ENCODE assay signal across 8 cellular contexts in the genomic region with DNA sequence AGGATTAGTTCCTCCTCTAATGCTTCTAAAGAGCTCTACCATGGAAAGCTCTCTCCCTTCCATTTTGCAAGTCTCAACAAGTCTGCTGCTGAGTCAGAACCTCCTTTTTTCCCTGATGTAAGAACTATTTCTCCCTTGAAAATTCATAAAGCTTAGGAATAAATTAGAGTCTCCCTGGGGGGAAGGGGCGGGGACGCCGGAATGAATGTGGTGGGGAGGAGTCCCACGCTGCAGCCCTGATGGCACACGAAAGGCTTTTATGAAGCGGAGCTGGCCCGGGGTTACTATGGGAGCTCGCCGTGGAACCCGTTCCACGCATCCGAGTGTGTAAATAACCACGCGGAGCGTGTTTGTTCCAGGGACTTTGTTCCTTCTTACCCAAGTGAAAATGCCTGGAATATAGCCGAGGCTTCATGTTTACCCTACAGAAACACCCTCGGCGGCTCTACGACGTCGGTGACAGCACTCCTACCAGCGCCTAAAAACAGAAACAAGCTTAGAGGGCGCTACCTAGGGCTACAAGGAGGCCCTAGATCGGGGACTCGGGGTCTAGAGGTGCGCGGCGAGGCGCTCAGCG. TPM values are rescaled to one million over a fixed set of nuclear protein-coding genes. Genes with fewer than 3 reads are reported as not detected.
DNase-seq lines count a peak whose midpoint lies in the region; ATAC-seq and TF ChIP-seq lines count a peak whose summit lies in the region.

No MANE protein-coding gene starts in this region.

- 0 out of 2 replicates have a peak overlapping the region, but pooled peaks have one; percentile 25 for H3K27ac Mint-ChIP-seq in WTC11

- peaks cover 4% of the 10 kb centered on the region; the same call in 1 of the 2 replicates for H3K9me3 Mint-ChIP-seq in WTC11

- CTCF ChIA-PET in WTC11 (lab: Charles Lee) = interaction anchor here (0.6 to 1.4 kb wide), 6 partner anchors 8 to 1347 kb away, joined by 3 to 5 read pairs (median 4); no protein-coding TSS in a partner anchor

- TF ChIP-seq CTCF in WTC11 (IDR thresholded peaks at IDR 0.05) = no peak
- TF ChIP-seq CTCF in choroid plexus epithelial cell (conservative IDR thresholded peaks at IDR 0.05; ENCODE audit: low read depth, low read length) = peak; percentile 29

- no peaks in the 10 kb centered on the region for H3K36me3 Mint-ChIP-seq in WTC11

- H3K4me3 ChIP-seq in choroid plexus epithelial cell (ENCODE audit: low read depth, low read length) = peak overlapping the region; percentile 85

- H3K4me3 Mint-ChIP-seq in WTC11 = peak overlapping the region; percentile 80

- peak; percentile 9 for ATAC-seq in HG02571 (IDR thresholded peaks at IDR 0.05; ENCODE audit: unreplicated experiment)
- ATAC-seq in WTC11 = peak; percentile 30

- peaks cover 18% of the 10 kb centered on the region for H3K27me3 Mint-ChIP-seq in WTC11 (ENCODE audit: low read depth)

- DNase-seq in DMS153 (lab: John Stamatoyannopoulos, UW) = peak; percentile 24
- no peak for DNase-seq in DMS153 treated with DMSO at 0.1 percent for 48 hours (lab: John Stamatoyannopoulos, UW; ENCODE audit: unreplicated experiment)
- peak; percentile 63 for DNase-seq in MV-4-11 (lab: John Stamatoyannopoulos, UW)
- DNase-seq in WTC11 (ENCODE audit: low spot score) = peak; percentile 48
- peak; percentile 96 for DNase-seq in choroid plexus epithelial cell (ENCODE audit: low read depth)
- DNase-seq in kidney tubule cell (ENCODE audit: low spot score) = peak; percentile 91
- DNase-seq in stimulated activated CD4-positive, alpha-beta T cell treated with anti-CD3 and anti-CD28 coated beads, Interleukin-15, amount 100 ng/mL, for 1 hour (ENCODE audit: low read depth in 1 of 2, low spot score in 1 of 2) = peak; percentile 6 to 17

- POLR2A ChIA-PET in WTC11 (lab: Charles Lee) = interaction anchor here (1.0 kb wide), 1 partner anchor 15 kb away, joined by 3 read pairs; no protein-coding TSS in a partner anchor

- peaks cover 24% of the 10 kb centered on the region for H3K4me1 Mint-ChIP-seq in WTC11

TF ChIP-seq in WTC11, 78 proteins besides CTCF, POLR2A, EP300 and RAD21:
- no peak for TF ChIP-seq CREB1 (CRISPR knock-in tag; IDR thresholded peaks at IDR 0.05)
- TF ChIP-seq, protein P1, sequence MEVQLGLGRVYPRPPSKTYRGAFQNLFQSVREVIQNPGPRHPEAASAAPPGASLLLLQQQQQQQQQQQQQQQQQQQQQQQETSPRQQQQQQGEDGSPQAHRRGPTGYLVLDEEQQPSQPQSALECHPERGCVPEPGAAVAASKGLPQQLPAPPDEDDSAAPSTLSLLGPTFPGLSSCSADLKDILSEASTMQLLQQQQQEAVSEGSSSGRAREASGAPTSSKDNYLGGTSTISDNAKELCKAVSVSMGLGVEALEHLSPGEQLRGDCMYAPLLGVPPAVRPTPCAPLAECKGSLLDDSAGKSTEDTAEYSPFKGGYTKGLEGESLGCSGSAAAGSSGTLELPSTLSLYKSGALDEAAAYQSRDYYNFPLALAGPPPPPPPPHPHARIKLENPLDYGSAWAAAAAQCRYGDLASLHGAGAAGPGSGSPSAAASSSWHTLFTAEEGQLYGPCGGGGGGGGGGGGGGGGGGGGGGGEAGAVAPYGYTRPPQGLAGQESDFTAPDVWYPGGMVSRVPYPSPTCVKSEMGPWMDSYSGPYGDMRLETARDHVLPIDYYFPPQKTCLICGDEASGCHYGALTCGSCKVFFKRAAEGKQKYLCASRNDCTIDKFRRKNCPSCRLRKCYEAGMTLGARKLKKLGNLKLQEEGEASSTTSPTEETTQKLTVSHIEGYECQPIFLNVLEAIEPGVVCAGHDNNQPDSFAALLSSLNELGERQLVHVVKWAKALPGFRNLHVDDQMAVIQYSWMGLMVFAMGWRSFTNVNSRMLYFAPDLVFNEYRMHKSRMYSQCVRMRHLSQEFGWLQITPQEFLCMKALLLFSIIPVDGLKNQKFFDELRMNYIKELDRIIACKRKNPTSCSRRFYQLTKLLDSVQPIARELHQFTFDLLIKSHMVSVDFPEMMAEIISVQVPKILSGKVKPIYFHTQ (CRISPR knock-in tag; IDR thresholded peaks at IDR 0.05) = no peak
- no peak for TF ChIP-seq NR1H2 (CRISPR knock-in tag; IDR thresholded peaks at IDR 0.05)

RNA-seq across cellular contexts. Expression of a gene that starts 0.9 kb away (rescaled TPM):
- total RNA-seq in WTC11 (2021) = 2.5 to 3.3 TPM (median 2.8 TPM) in 3 replicates
